ENCODE assay signal across 12 cellular contexts in the genomic region with DNA sequence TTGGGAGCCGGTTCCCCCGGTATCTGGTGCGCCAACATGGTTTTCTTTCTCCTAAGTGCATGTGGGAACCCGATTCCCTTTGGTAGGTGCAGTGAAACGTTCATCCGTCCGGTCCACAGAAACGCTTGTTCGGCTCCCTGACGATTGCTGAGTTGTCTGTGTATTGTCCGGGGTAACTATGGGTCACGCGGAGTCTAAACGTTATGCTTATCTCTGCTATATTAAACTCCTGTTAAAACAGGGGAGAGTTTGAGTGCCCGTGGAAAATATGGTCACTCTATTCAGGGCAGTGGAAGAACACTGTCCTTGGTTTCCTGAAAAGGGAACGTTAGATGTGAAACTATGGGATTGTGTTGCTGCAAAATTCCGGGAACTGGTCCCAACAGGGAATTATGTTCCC. TPM values are rescaled to one million over a fixed set of nuclear protein-coding genes. Genes with fewer than 3 reads are reported as not detected.
DNase-seq lines count a peak whose midpoint lies in the region; ATAC-seq, FAIRE-seq and TF ChIP-seq lines count a peak whose summit lies in the region.
"Had no signal": no experiment of that assay in that cellular context is flagged by ENCODE, and none has a peak within 500 bp of the region (broad histone marks: within the 10 kb centered on the region; RNA-seq: fewer than 3 reads in every experiment).

No MANE protein-coding gene starts in this region.

- in situ Hi-C loops in HepG2 (cut with HindIII; ENCODE audit: extremely low pct_ligation_motif_present, low pct_unique_long_range_greater_than_20kb): no loop called here

- H3K27me3 ChIP-seq in SJCRH30 (no peaks in the 10 kb centered on the region), HepG2 (ENCODE audit: control insufficient read depth in 1 of 2, insufficient read depth in 2 of 2, low read length in 2 of 2) (no peaks in the 10 kb centered on the region), smooth muscle cell (ENCODE audit: low read depth) (no peaks in the 10 kb centered on the region), Peyer's patch (no peaks in the 10 kb centered on the region)

- H2AFZ ChIP-seq in HepG2 (ENCODE audit: low read length) (no peak overlapping the region), smooth muscle cell (ENCODE audit: low read depth) (peak overlapping the region; percentile 96)

- POLR2A ChIA-PET in HepG2 (lab: Yijun Ruan, JAX): no interaction called here

- H3K36me3 ChIP-seq in SJCRH30 (no peaks in the 10 kb centered on the region), HepG2 (replicated peaks in 1 of 2; ENCODE audit: control insufficient read depth in 1 of 2, insufficient read depth in 2 of 2, low read length in 2 of 2) (no peaks in the 10 kb centered on the region), smooth muscle cell (ENCODE audit: low read depth) (no peaks in the 10 kb centered on the region), Peyer's patch (no peaks in the 10 kb centered on the region)

- H3K79me2 ChIP-seq in HepG2 (ENCODE audit: insufficient read depth, low read length): no peaks in the 10 kb centered on the region
- no peaks in the 10 kb centered on the region for H3K79me2 ChIP-seq in smooth muscle cell (ENCODE audit: low read depth)

- H4K20me1 ChIP-seq in HepG2 (ENCODE audit: insufficient read depth, low read length) (no peaks in the 10 kb centered on the region), smooth muscle cell (ENCODE audit: low read depth) (no peaks in the 10 kb centered on the region)

- no peak for TF ChIP-seq POLR2A in HepG2 (IDR thresholded peaks at IDR 0.05; ENCODE audit: insufficient read depth in 1 of 2, low read depth in 2 of 2, low read length in 2 of 2)
- no peak for TF ChIP-seq POLR2A in Peyer's patch (IDR thresholded peaks at IDR 0.05)

- no peak for TF ChIP-seq RAD21 in HepG2 (CRISPR knock-in tag; IDR thresholded peaks at IDR 0.05)

- H3K27ac ChIP-seq in SJCRH30: no peak overlapping the region
- no peak overlapping the region for H3K27ac ChIP-seq in HepG2 (ENCODE audit: extremely low read length, insufficient read depth, low read length)
- no peak overlapping the region for H3K27ac ChIP-seq in smooth muscle cell (ENCODE audit: low read depth)
- H3K27ac ChIP-seq in Peyer's patch: no peak overlapping the region

- FAIRE-seq in HepG2 (lab: Jason Lieb, UNC): no peak

- DNase-seq in SJCRH30: no peak
- DNase-seq in epithelial cell of proximal tubule (ENCODE audit: low read depth): no peak
- DNase-seq in HepG2 (ENCODE audit: low spot score): no peak
- DNase-seq in smooth muscle cell (lab: John Stamatoyannopoulos, UW; ENCODE audit: unreplicated experiment): no peak
- no peak for DNase-seq in LoVo (ENCODE audit: low spot score)
- DNase-seq in Peyer's patch: no peak
- DNase-seq in head of caudate nucleus: no peak
- DNase-seq in NCI-H774 (lab: John Stamatoyannopoulos, UW): no peak
- DNase-seq: activated CD4-positive, alpha-beta T cell treated with anti-CD3 and anti-CD28 coated beads for 4 hours; activated T-cell treated with anti-CD3 and anti-CD28 coated beads, Interleukin-2, amount 50 U/mL, for 24 hours; effector CD4-positive, alpha-beta T cell had no signal

- 49% methylated on average over 14 of the region's 17 CpGs for WGBS in HepG2 (ENCODE audit: low lambda C conversion rate)
- WGBS in smooth muscle cell (ENCODE audit: low lambda C conversion rate): 73% methylated on average over 17 of the region's 17 CpGs

- CTCF ChIA-PET in HepG2 (lab: Yijun Ruan, JAX; ENCODE audit: low intra/inter-chr PET ratio, low total read pairs): interaction anchor here (1.1 to 2.0 kb wide), 3 partner anchors 14 to 30 kb away, joined by 3 to 13 read pairs (median 10); no protein-coding TSS in a partner anchor

- no peaks in the 10 kb centered on the region for H3F3A ChIP-seq in smooth muscle cell (ENCODE audit: low read depth)

- no peak overlapping the region for H3K9ac ChIP-seq in HepG2 (ENCODE audit: insufficient read depth, low read depth, low read length)
- H3K9ac ChIP-seq in smooth muscle cell (ENCODE audit: low read depth): no peak overlapping the region

- H3K9me3 ChIP-seq in SJCRH30 (replicated peaks) (no peaks in the 10 kb centered on the region; the same call in 1 of the 2 replicates), HepG2 (ENCODE audit: low read length) (0 out of 2 replicates have a peak, but pooled peaks cover under 1% of the 10 kb centered on the region), smooth muscle cell (replicated peaks; ENCODE audit: low read depth) (no peaks in the 10 kb centered on the region), Peyer's patch (peaks cover 0 to under 1% (median 0%) of the 10 kb centered on the region in 4 donors)

- H3K4me3 ChIP-seq in SJCRH30 (peak overlapping the region; percentile 46), epithelial cell of proximal tubule (ENCODE audit: low read depth, low read length) (peak overlapping the region; percentile 51), HepG2 (replicated peaks in 1 of 3; ENCODE audit: insufficient read depth in 1 of 3, low read depth in 2 of 3, low read length in 3 of 3) (peak overlapping the region in 2 of 3 experiments; percentile 11 to 31; a peak in 2 of 6 replicates), smooth muscle cell (no peak overlapping the region), Peyer's patch (no peak overlapping the region)

- peak overlapping the region; percentile 67 for H3K4me2 ChIP-seq in HepG2 (ENCODE audit: low read depth, low read length)
- H3K4me2 ChIP-seq in smooth muscle cell: peak overlapping the region; percentile 82

- intact Hi-C loops in HepG2 (cut with micrococcal nuclease; ENCODE audit: unreplicated experiment) (loop anchor here (1.0 kb wide), 2 partner anchors 14 to 30 kb away; no protein-coding TSS in a partner anchor), head of caudate nucleus (cut with DNase I) (no loop called here)

- no peak for ATAC-seq in HepG2
- ATAC-seq: stimulated activated effector memory CD8-positive, alpha-beta T cell treated with anti-CD3 and anti-CD28 coated beads, Interleukin-12 subunit alpha, Interleukin-12 subunit beta, amount 100 ng/mL, for 72 hours had no signal

- BruUV-seq in HepG2 (replicated peaks; lab: Mats Ljungman, UMichigan): no TSS peak

- TF ChIP-seq CTCF in epithelial cell of proximal tubule (conservative IDR thresholded peaks at IDR 0.05; ENCODE audit: low read depth, low read length): no peak
- no peak for TF ChIP-seq CTCF in HepG2 (CRISPR knock-in tag; IDR thresholded peaks at IDR 0.05)
- no peak for TF ChIP-seq CTCF in smooth muscle cell (IDR thresholded peaks at IDR 0.05; ENCODE audit: borderline replicate concordance, insufficient read depth, poor library complexity, severe bottlenecking)
- no peak for TF ChIP-seq CTCF in Peyer's patch (IDR thresholded peaks at IDR 0.05)

- 0 out of 2 replicates have a peak, but pooled peaks cover 5% of the 10 kb centered on the region for H3K4me1 ChIP-seq in SJCRH30
- H3K4me1 ChIP-seq in HepG2 (ENCODE audit: insufficient read depth, low read length): peaks cover 46% of the 10 kb centered on the region
- H3K4me1 ChIP-seq in smooth muscle cell (ENCODE audit: low read depth): peaks cover 6% of the 10 kb centered on the region
- H3K4me1 ChIP-seq in Peyer's patch: no peaks in the 10 kb centered on the region

- TF ChIP-seq EP300 in HepG2 (IDR thresholded peaks at IDR 0.05; ENCODE audit: low read depth in 2 of 2, low read length in 2 of 2) (no peak), HepG2 (CRISPR knock-in tag; IDR thresholded peaks at IDR 0.05; ENCODE audit: borderline replicate concordance) (no peak)

TF ChIP-seq in HepG2, 621 proteins besides CTCF, POLR2A, EP300 and RAD21:
- TF ChIP-seq ZNF558 (CRISPR knock-in tag; IDR thresholded peaks at IDR 0.05; ENCODE audit: borderline replicate concordance) (0 out of 2 replicates have a peak, but pooled peaks have one; percentile 38), JUND (CRISPR knock-in tag; IDR thresholded peaks at IDR 0.05) (no peak), REL (CRISPR knock-in tag; conservative IDR thresholded peaks at IDR 0.05) (no peak)

RNA-seq across cellular contexts. Expression of a gene that starts 32.4 kb away (rescaled TPM):
- total RNA-seq in SJCRH30 (2014; rRNA removed; shearing (Covaris generic)): 27.2 and 31.2 TPM in 2 replicates
- total RNA-seq in epithelial cell of proximal tubule: 56.7 and 66.3 TPM in 2 replicates
- 120 and 205 TPM in 2 replicates for total RNA-seq in HepG2 (2016; rRNA removed; fragmentation: Illumina TruSeq; extraction: Trizol)
- total RNA-seq in HepG2 (2016; cell fraction: cytosol; rRNA removed; fragmentation: Illumina TruSeq; extraction: Trizol; ENCODE audit: low read depth): 66.9 and 76.7 TPM in 2 replicates
- 124 and 205 TPM in 2 replicates for total RNA-seq in HepG2 (2016; cell fraction: insoluble cytoplasmic fraction; rRNA removed; fragmentation: Illumina TruSeq; extraction: Trizol)
- total RNA-seq in HepG2 (2016; cell fraction: membrane; rRNA removed; fragmentation: Illumina TruSeq; extraction: Trizol): 50.8 and 53.3 TPM in 2 replicates
- total RNA-seq in HepG2 (2016; cell fraction: nucleus; rRNA removed; fragmentation: Illumina TruSeq; extraction: Trizol): 168 and 186 TPM in 2 replicates
- polyA plus RNA-seq in HepG2 (2011; rRNA removed): 312 and 416 TPM in 2 replicates
- polyA plus RNA-seq in HepG2 (2011; cell fraction: cytosol; rRNA removed): 312 and 476 TPM in 2 replicates
- polyA plus RNA-seq in HepG2 (2011; cell fraction: nucleus; rRNA removed): 137 and 177 TPM in 2 replicates
- polyA plus RNA-seq in HepG2 (2012): 293 and 426 TPM in 2 replicates
- 57.8 and 59.6 TPM in 2 replicates for polyA plus RNA-seq in HepG2 (2016; cell fraction: cytosol; fragmentation: Illumina TruSeq; extraction: Trizol; ENCODE audit: low read depth)
- 132 and 154 TPM in 2 replicates for polyA plus RNA-seq in HepG2 (2016; cell fraction: insoluble cytoplasmic fraction; fragmentation: Illumina TruSeq; extraction: Trizol; ENCODE audit: low read depth)
- 49.5 and 55.2 TPM in 2 replicates for polyA plus RNA-seq in HepG2 (2016; cell fraction: membrane; fragmentation: Illumina TruSeq; extraction: Trizol; ENCODE audit: low read depth)
- 282 and 318 TPM in 2 replicates for polyA plus RNA-seq in HepG2 (2016; cell fraction: nucleus; fragmentation: Illumina TruSeq; extraction: Trizol; ENCODE audit: insufficient read depth, low read depth)
- polyA minus RNA-seq in HepG2 (2011; rRNA and poly(A)+ RNA removed; ENCODE audit: low replicate concordance): 18.4 and 54.7 TPM in 2 replicates
- polyA minus RNA-seq in HepG2 (2011; cell fraction: cytosol; rRNA and poly(A)+ RNA removed): 93.2 and 100 TPM in 2 replicates
- 263 and 286 TPM in 2 replicates for polyA minus RNA-seq in HepG2 (2011; cell fraction: nucleus; rRNA and poly(A)+ RNA removed)
- total RNA-seq in smooth muscle cell: 40.2 and 51.1 TPM in 2 replicates
- polyA plus RNA-seq in smooth muscle cell: 27.8 and 34.0 TPM in 2 replicates
- 100 to 1,000 TPM in 1 of 4 donors, 10 to 100 TPM in 3; 21.5 to 137 (median 83.4) TPM for total RNA-seq in Peyer's patch

Comparison
In these comparisons a context has a peak if more than half of its experiments do, and no peak if none do; other contexts are left out.
1. H3K4me3 ChIP-seq: peak in SJCRH30 (single experiment), epithelial cell of proximal tubule (single experiment) and HepG2 (2 of 3); none in smooth muscle cell (single experiment) and Peyer's patch (0 of 4).